ENCODE assay signal across 8 cellular contexts in genomic region chr9:127417130-127418036, GRCh38. TPM values are rescaled to one million over a fixed set of nuclear protein-coding genes. Genes with fewer than 3 reads are reported as not detected.
A peak's percentile ranks its signal among the peaks of the same experiment; 100 is the strongest.
DNase-seq lines count a peak whose midpoint lies in the region; TF ChIP-seq lines count a peak whose summit lies in the region.

No MANE protein-coding gene starts in this region.

- H3K4me2 ChIP-seq in smooth muscle cell = no peak overlapping the region

- WGBS in smooth muscle cell (ENCODE audit: low lambda C conversion rate) = 69% methylated on average over 15 of the region's 15 CpGs
- 81 to 90% (median 87%) methylated on average over 15 of the region's 15 CpGs for WGBS in spleen, 5 donors

- H3F3A ChIP-seq in smooth muscle cell (ENCODE audit: low read depth) = no peaks in the 10 kb centered on the region

- H3K4me3 Mint-ChIP-seq in Caco-2 (ENCODE audit: unreplicated experiment) = no peak overlapping the region

- TF ChIP-seq POLR2A in breast epithelium (IDR thresholded peaks at IDR 0.05) (no peak), spleen (IDR thresholded peaks at IDR 0.05) (no peak)

- peak overlapping the region in 2 of 3 donors; percentile 13 to 39 for H3K4me3 ChIP-seq in breast epithelium
- no peak overlapping the region for H3K4me3 ChIP-seq in muscle layer of colon (ENCODE audit: low read depth in 1 of 2, low read length in 2 of 2)
- H3K4me3 ChIP-seq in Caco-2 (ENCODE audit: low read depth, low read length) = no peak overlapping the region
- no peak overlapping the region for H3K4me3 ChIP-seq in smooth muscle cell
- H3K4me3 ChIP-seq in spleen = no peak overlapping the region

- CTCF ChIA-PET in Caco-2 (lab: Charles Lee) = interaction anchor here (1.3 to 1.6 kb wide), 2 partner anchors 20 to 57 kb away, joined by 6 to 7 read pairs; partner anchors contain the start of gene SLC2A8

- no peaks in the 10 kb centered on the region for H4K20me1 ChIP-seq in smooth muscle cell (ENCODE audit: low read depth)

- POLR2A ChIA-PET in Caco-2 (lab: Charles Lee) = interaction anchor here (0.7 kb wide), 1 partner anchor 28 kb away, joined by 4 read pairs; no protein-coding TSS in a partner anchor

- H3K36me3 ChIP-seq in breast epithelium = no peaks in the 10 kb centered on the region
- no peaks in the 10 kb centered on the region for H3K36me3 ChIP-seq in muscle layer of colon (ENCODE audit: insufficient read depth, low read length)
- H3K36me3 ChIP-seq in Caco-2 (ENCODE audit: control insufficient read depth, insufficient read depth, low read length) = 0 out of 2 replicates have a peak, but pooled peaks cover 1% of the 10 kb centered on the region
- no peaks in the 10 kb centered on the region for H3K36me3 ChIP-seq in smooth muscle cell (ENCODE audit: low read depth)
- no peaks in the 10 kb centered on the region for H3K36me3 ChIP-seq in spleen

- intact Hi-C loops in breast epithelium (cut with DNase I; ENCODE audit: low total_unique reads) (loop anchor here (10.0 kb wide), 2 partner anchors 193 to 1693 kb away; no protein-coding TSS in a partner anchor), Caco-2 (cut with micrococcal nuclease; ENCODE audit: unreplicated experiment) (loop anchor here (1.0 kb wide), 1 partner anchor 56 kb away; no protein-coding TSS in a partner anchor), spleen (cut with DNase I; ENCODE audit: low total_unique reads) (no loop called here)

- H3K4me1 ChIP-seq in breast epithelium = peaks cover 0 to 2% of the 10 kb centered on the region in 2 donors
- H3K4me1 ChIP-seq in muscle layer of colon (ENCODE audit: insufficient read depth, low read length) = peaks cover 37% of the 10 kb centered on the region
- H3K4me1 ChIP-seq in Caco-2 = peaks cover 8% of the 10 kb centered on the region
- no peaks in the 10 kb centered on the region for H3K4me1 ChIP-seq in smooth muscle cell (ENCODE audit: low read depth)
- H3K4me1 ChIP-seq in spleen = peaks cover 0 to 18% (median 8%) of the 10 kb centered on the region in 6 donors

- no peaks in the 10 kb centered on the region for H3K9me3 ChIP-seq in breast epithelium
- H3K9me3 ChIP-seq in muscle layer of colon (ENCODE audit: low read length) = no peaks in the 10 kb centered on the region
- H3K9me3 ChIP-seq in Caco-2 = no peaks in the 10 kb centered on the region
- no peaks in the 10 kb centered on the region for H3K9me3 ChIP-seq in smooth muscle cell (replicated peaks; ENCODE audit: low read depth)
- no peaks in the 10 kb centered on the region for H3K9me3 ChIP-seq in spleen

- H3K27ac Mint-ChIP-seq in Caco-2 (ENCODE audit: unreplicated experiment) = no peak overlapping the region

- H3K36me3 Mint-ChIP-seq in Caco-2 (ENCODE audit: insufficient read depth, unreplicated experiment) = peaks cover 50% of the 10 kb centered on the region

- H2AFZ ChIP-seq in smooth muscle cell (ENCODE audit: low read depth) = no peak overlapping the region

- no peaks in the 10 kb centered on the region for H3K9me3 Mint-ChIP-seq in Caco-2 (ENCODE audit: unreplicated experiment)

- no TSS peak for BruUV-seq in Caco-2 (replicated peaks; lab: Mats Ljungman, UMichigan)

- H3K79me2 ChIP-seq in smooth muscle cell (ENCODE audit: low read depth) = peaks cover 9% of the 10 kb centered on the region

- no peaks in the 10 kb centered on the region for H3K27me3 Mint-ChIP-seq in Caco-2 (ENCODE audit: insufficient read depth, unreplicated experiment)

- peak overlapping the region; percentile 63 for H3K27ac ChIP-seq in breast epithelium
- peak overlapping the region; percentile 59 for H3K27ac ChIP-seq in muscle layer of colon (ENCODE audit: low read depth, low read length)
- no peak overlapping the region for H3K27ac ChIP-seq in smooth muscle cell (ENCODE audit: low read depth)
- no peak overlapping the region for H3K27ac ChIP-seq in spleen

- no peak overlapping the region for H3K9ac ChIP-seq in muscle layer of colon (ENCODE audit: low read length)
- H3K9ac ChIP-seq in smooth muscle cell (ENCODE audit: low read depth) = no peak overlapping the region

- H3K27me3 ChIP-seq in breast epithelium (no peaks in the 10 kb centered on the region), muscle layer of colon (ENCODE audit: control insufficient read depth in 1 of 2, insufficient read depth in 2 of 2, low read length in 2 of 2) (no peaks in the 10 kb centered on the region), Caco-2 (replicated peaks; ENCODE audit: control insufficient read depth, insufficient read depth, low read length) (no peaks in the 10 kb centered on the region), smooth muscle cell (ENCODE audit: low read depth) (no peaks in the 10 kb centered on the region), spleen (replicated peaks in 1 of 7) (no peaks in the 10 kb centered on the region)

- TF ChIP-seq CTCF in breast epithelium (IDR thresholded peaks at IDR 0.05) (no peak), Caco-2 (IDR thresholded peaks at IDR 0.05; ENCODE audit: insufficient read depth in 1 of 2, low read depth in 1 of 2, low read length in 1 of 2, severe bottlenecking in 1 of 2, unreplicated experiment in 1 of 2) (no peak), smooth muscle cell (IDR thresholded peaks at IDR 0.05; ENCODE audit: borderline replicate concordance, insufficient read depth, poor library complexity, severe bottlenecking) (no peak), spleen (IDR thresholded peaks at IDR 0.05 in 8 of 11, conservative IDR thresholded peaks at IDR 0.05 in 3 of 11) (no peak)

- H3K4me1 Mint-ChIP-seq in Caco-2 (ENCODE audit: low read depth, unreplicated experiment) = peaks cover 14% of the 10 kb centered on the region

- peak; percentile 97 for DNase-seq in EL
- DNase-seq in M059J (ENCODE audit: low read depth) = peak; percentile 99
- DNase-seq in breast epithelium (ENCODE audit: low spot score in 2 of 2) = peak in 1 of 2 donors; percentile 54
- no peak for DNase-seq in Caco-2
- DNase-seq in smooth muscle cell (lab: John Stamatoyannopoulos, UW; ENCODE audit: unreplicated experiment) = no peak
- no peak for DNase-seq in spleen
- no peak for DNase-seq in ureter (ENCODE audit: low spot score)

RNA-seq across cellular contexts. Expression of gene ZNF79, which starts 6.8 kb away (rescaled TPM):
- total RNA-seq in M059J (2014; rRNA removed; shearing (Covaris generic)) = 6.0 and 9.4 TPM in 2 replicates
- 10 to 100 TPM in 2 of 3 donors, 1 to 10 TPM in 1; 7.7 to 16.7 (median 16.0) TPM for total RNA-seq in breast epithelium
- total RNA-seq in Caco-2 (2022) = 9.2 and 9.3 TPM in 2 replicates
- 6.6 and 8.6 TPM in 2 replicates for total RNA-seq in smooth muscle cell
- 4.3 and 4.9 TPM in 2 replicates for polyA plus RNA-seq in smooth muscle cell
- 10 to 100 TPM; 10.4 to 14.7 (median 12.7) TPM for total RNA-seq in spleen
- 1 to 10 TPM; 2.3 to 4.1 (median 3.8) TPM for polyA plus RNA-seq in spleen
- total RNA-seq in ureter = 13.2 TPM

RNA-seq across cellular contexts. Expression of gene SLC2A8, which starts 20.4 kb away (rescaled TPM):
- 27.0 and 31.7 TPM in 2 replicates for total RNA-seq in M059J (2014; rRNA removed; shearing (Covaris generic))
- total RNA-seq in breast epithelium (10 to 100 TPM; 17.7 to 38.7 (median 20.9) TPM), Caco-2 (2022) (141 and 144 TPM in 2 replicates), smooth muscle cell (8.7 and 16.9 TPM in 2 replicates), spleen (10 to 100 TPM; 16.8 to 32.0 (median 23.0) TPM), ureter (38.4 TPM)
- polyA plus RNA-seq in smooth muscle cell (27.7 and 36.6 TPM in 2 replicates), spleen (10 to 100 TPM; 10.0 to 18.3 (median 14.5) TPM)

RNA-seq across cellular contexts. Expression of gene RPL12, which starts 33.8 kb away (rescaled TPM):
- 1,304 and 1,604 TPM in 2 replicates for total RNA-seq in M059J (2014; rRNA removed; shearing (Covaris generic))
- total RNA-seq in breast epithelium (1,000 to 10,000 TPM; 2,790 to 3,232 (median 3,032) TPM), Caco-2 (2022) (1,592 and 1,641 TPM in 2 replicates), smooth muscle cell (1,296 and 1,445 TPM in 2 replicates), spleen (1,000 to 10,000 TPM; 1,013 to 2,248 (median 1,247) TPM), ureter (1,953 TPM)
- polyA plus RNA-seq in smooth muscle cell (371 and 424 TPM in 2 replicates), spleen (1,000 to 10,000 TPM; 5,054 to 9,017 (median 7,616) TPM)

RNA-seq across cellular contexts. Expression of gene LRSAM1, which starts 33.9 kb away (rescaled TPM):
- total RNA-seq in M059J (2014; rRNA removed; shearing (Covaris generic)) = 9.5 and 12.4 TPM in 2 replicates
- 10 to 100 TPM; 11.7 to 21.3 (median 17.9) TPM for total RNA-seq in breast epithelium
- 25.8 and 26.2 TPM in 2 replicates for total RNA-seq in Caco-2 (2022)
- 10.5 and 15.3 TPM in 2 replicates for total RNA-seq in smooth muscle cell
- 27.0 and 28.7 TPM in 2 replicates for polyA plus RNA-seq in smooth muscle cell
- total RNA-seq in spleen = 10 to 100 TPM; 18.3 to 29.7 (median 24.5) TPM
- polyA plus RNA-seq in spleen = 10 to 100 TPM; 13.5 to 32.1 (median 26.0) TPM
- 30.4 TPM for total RNA-seq in ureter

Comparison
In these comparisons a context has a peak if more than half of its experiments do, and no peak if none do; other contexts are left out.
1. DNase-seq: peak in EL (single experiment) and M059J (single experiment); none in Caco-2 (0 of 2), smooth muscle cell (single experiment), spleen (single experiment) and ureter (single experiment).
2. H3K27ac ChIP-seq: peak in breast epithelium (2 of 2) and muscle layer of colon (single experiment); none in smooth muscle cell (single experiment) and spleen (0 of 8).
3. H3K4me3 ChIP-seq: peak in breast epithelium (2 of 3); none in muscle layer of colon (0 of 2), Caco-2 (single experiment), smooth muscle cell (single experiment) and spleen (0 of 8).